Comparison of ENCODE assay signal across 12 cellular contexts in genomic region chrX:42128020-42128419, GRCh38.
DNase-seq lines count a peak whose midpoint lies in the region; ATAC-seq and TF ChIP-seq lines count a peak whose summit lies in the region.
"Had no signal": no experiment of that assay in that cellular context is flagged by ENCODE, and none has a peak within 500 bp of the region (broad histone marks: within the 10 kb centered on the region; RNA-seq: fewer than 3 reads in every experiment).

No MANE protein-coding gene starts in this region.

- H3K4me3 Mint-ChIP-seq in activated CD4-positive, alpha-beta T cell treated with anti-CD3 and anti-CD28 coated beads, Interleukin-2, amount 10 ng/mL, durations not matched to agents 24 days and 14 days, result peak overlapping the region; percentile 48
- peak overlapping the region in 6 of 10 donors; percentile 2 to 72 (median 33) for H3K4me3 Mint-ChIP-seq in naive thymus-derived CD4-positive, alpha-beta T cell
- H3K4me3 Mint-ChIP-seq: mesothelial cell of epicardium had no signal

- intact Hi-C loops in activated CD4-positive, alpha-beta T cell treated with anti-CD3 and anti-CD28 coated beads, Interleukin-2, amount 10 ng/mL, durations not matched to agents 24 days and 14 days (cut with micrococcal nuclease), result loop anchor here (1.0 to 5.0 kb wide), 4 partner anchors 21 to 221 kb away; partner anchors contain the start of gene CASK
- intact Hi-C loops in naive thymus-derived CD4-positive, alpha-beta T cell (cut with micrococcal nuclease), result loop anchor here in 1 of 2 donors (5.0 to 10.0 kb wide), 2 partner anchors 206 to 817 kb away; partner anchors contain the start of gene CASK

- POLR2A ChIA-PET in naive thymus-derived CD4-positive, alpha-beta T cell (lab: Charles Lee), result no interaction called here

- H3K27me3 ChIP-seq in naive thymus-derived CD4-positive, alpha-beta T cell (ENCODE audit: control insufficient read depth in 2 of 2, insufficient read depth in 2 of 2, low read length in 2 of 2), result no peaks in the 10 kb centered on the region
- H3K27me3 ChIP-seq in suprapubic skin, result no peaks in the 10 kb centered on the region

- peaks cover 12% of the 10 kb centered on the region for H3K9me3 Mint-ChIP-seq in activated CD4-positive, alpha-beta T cell treated with anti-CD3 and anti-CD28 coated beads, Interleukin-2, amount 10 ng/mL, durations not matched to agents 24 days and 14 days
- peaks cover 0 to 18% (median 0%) of the 10 kb centered on the region in 11 donors for H3K9me3 Mint-ChIP-seq in naive thymus-derived CD4-positive, alpha-beta T cell

- no peak for TF ChIP-seq CTCF in suprapubic skin (IDR thresholded peaks at IDR 0.05)

- H3K4me3 ChIP-seq in naive thymus-derived CD4-positive, alpha-beta T cell (ENCODE audit: low read length), result no peak overlapping the region
- H3K4me3 ChIP-seq in suprapubic skin, result no peak overlapping the region

- H3K4me1 ChIP-seq in naive thymus-derived CD4-positive, alpha-beta T cell (ENCODE audit: control insufficient read depth in 2 of 2, insufficient read depth in 2 of 2, low read length in 2 of 2), result peaks cover 9 to 20% of the 10 kb centered on the region in 2 donors
- no peaks in the 10 kb centered on the region for H3K4me1 ChIP-seq in suprapubic skin

- WGBS in suprapubic skin, result 79% methylated on average over 2 of the region's 2 CpGs

- no peak for TF ChIP-seq EP300 in suprapubic skin (IDR thresholded peaks at IDR 0.05)

- peak overlapping the region; percentile 74 for H3K27ac Mint-ChIP-seq in activated CD4-positive, alpha-beta T cell treated with anti-CD3 and anti-CD28 coated beads, Interleukin-2, amount 10 ng/mL, durations not matched to agents 24 days and 14 days
- H3K27ac Mint-ChIP-seq in naive thymus-derived CD4-positive, alpha-beta T cell, result peak overlapping the region in 7 of 9 donors; percentile 9 to 92 (median 62)
- H3K27ac Mint-ChIP-seq: mesothelial cell of epicardium had no signal

- peak; percentile 73 for DNase-seq in activated CD4-positive, alpha-beta T cell treated with anti-CD3 and anti-CD28 coated beads, Interleukin-2, amount 10 ng/mL, durations not matched to agents 24 days and 14 days
- no peak for DNase-seq in activated CD4-positive, alpha-beta T cell treated with anti-CD3 and anti-CD28 coated beads, Interleukin-2, amount 50 U/mL, for 48 hours
- DNase-seq in naive thymus-derived CD4-positive, alpha-beta T cell, result peak in 1 of 9 donors; percentile 7
- DNase-seq in NCI-H510A treated with DMSO at 0.1 percent for 48 hours (lab: John Stamatoyannopoulos, UW) (no peak), NCI-H146 treated with DMSO at 0.1 percent for 48 hours (lab: John Stamatoyannopoulos, UW; ENCODE audit: unreplicated experiment) (no peak), suprapubic skin (ENCODE audit: low spot score in 2 of 2) (no peak)
- DNase-seq: activated CD4-positive, CD25-positive, alpha-beta regulatory T cell; NCI-H526; SIG-M5 had no signal

- ATAC-seq in GM21786 (IDR thresholded peaks at IDR 0.05; ENCODE audit: unreplicated experiment), result peak; percentile 63
- ATAC-seq in HG03460 (IDR thresholded peaks at IDR 0.05; ENCODE audit: unreplicated experiment), result peak; percentile 70
- peak; percentile 44 for ATAC-seq in naive thymus-derived CD4-positive, alpha-beta T cell

- no peaks in the 10 kb centered on the region for H3K27me3 Mint-ChIP-seq in activated CD4-positive, alpha-beta T cell treated with anti-CD3 and anti-CD28 coated beads, Interleukin-2, amount 10 ng/mL, durations not matched to agents 24 days and 14 days
- no peaks in the 10 kb centered on the region for H3K27me3 Mint-ChIP-seq in naive thymus-derived CD4-positive, alpha-beta T cell

- peaks cover 2% of the 10 kb centered on the region for H3K36me3 Mint-ChIP-seq in activated CD4-positive, alpha-beta T cell treated with anti-CD3 and anti-CD28 coated beads, Interleukin-2, amount 10 ng/mL, durations not matched to agents 24 days and 14 days (ENCODE audit: low read depth)
- peaks cover 0 to 18% (median 0%) of the 10 kb centered on the region in 5 donors for H3K36me3 Mint-ChIP-seq in naive thymus-derived CD4-positive, alpha-beta T cell
- H3K36me3 Mint-ChIP-seq: mesothelial cell of epicardium had no signal

- H3K27ac ChIP-seq in naive thymus-derived CD4-positive, alpha-beta T cell (ENCODE audit: low read depth, low read length), result no peak overlapping the region
- no peak overlapping the region for H3K27ac ChIP-seq in suprapubic skin

- peaks cover 46% of the 10 kb centered on the region for H3K4me1 Mint-ChIP-seq in activated CD4-positive, alpha-beta T cell treated with anti-CD3 and anti-CD28 coated beads, Interleukin-2, amount 10 ng/mL, durations not matched to agents 24 days and 14 days
- peaks cover 13 to 73% (median 29%) of the 10 kb centered on the region in 7 donors for H3K4me1 Mint-ChIP-seq in naive thymus-derived CD4-positive, alpha-beta T cell

- TF ChIP-seq POLR2A in suprapubic skin (IDR thresholded peaks at IDR 0.05), result no peak

- no peaks in the 10 kb centered on the region for H3K36me3 ChIP-seq in naive thymus-derived CD4-positive, alpha-beta T cell (ENCODE audit: control insufficient read depth in 2 of 3, insufficient read depth in 3 of 3, low read length in 3 of 3)
- no peaks in the 10 kb centered on the region for H3K36me3 ChIP-seq in suprapubic skin

- no peaks in the 10 kb centered on the region for H3K9me3 ChIP-seq in naive thymus-derived CD4-positive, alpha-beta T cell (ENCODE audit: control insufficient read depth in 2 of 3, low read length in 3 of 3)
- H3K9me3 ChIP-seq in suprapubic skin, result no peaks in the 10 kb centered on the region

- CTCF ChIA-PET in naive thymus-derived CD4-positive, alpha-beta T cell (lab: Charles Lee), result no interaction called here
